8 cellular contexts compared by ENCODE assay signal in genomic region chr15:58066042-58066867, GRCh38. TPM values are rescaled to one million over a fixed set of nuclear protein-coding genes. Genes with fewer than 3 reads are reported as not detected.
DNase-seq lines count a peak whose midpoint lies in the region; ATAC-seq and TF ChIP-seq lines count a peak whose summit lies in the region.

No MANE protein-coding gene starts in this region.

- WGBS in prostate gland: 9% methylated on average over 46 of the region's 59 CpGs

- CTCF ChIA-PET in AG04449 (lab: Yijun Ruan, JAX): interaction anchor here (0.6 to 10.9 kb wide), 54 partner anchors 8 to 506 kb away, joined by 3 to 240 read pairs (median 4); no protein-coding TSS in a partner anchor

- H3K4me1 ChIP-seq in ascending aorta (no peaks in the 10 kb centered on the region), prostate gland (replicated peaks) (peaks cover 6% of the 10 kb centered on the region)

- POLR2A ChIA-PET in AG04449 (lab: Yijun Ruan, JAX): no interaction called here

- DNase-seq in AG04449 (ENCODE audit: low read depth, low spot score) (no peak), RPMI8226 (peak; percentile 51), ascending aorta (ENCODE audit: low spot score in 2 of 2) (peak in 1 of 2 donors; percentile 71), hepatic stellate cell (ENCODE audit: low spot score) (peak; percentile 51), prostate gland (ENCODE audit: low spot score) (peak; percentile 45), DMS153 treated with DMSO at 0.1 percent for 48 hours (lab: John Stamatoyannopoulos, UW; ENCODE audit: unreplicated experiment) (no peak)

- H3K4me3 ChIP-seq in AG04449 (ENCODE audit: low read depth, low read length) (peak overlapping the region; percentile 42), ascending aorta (peak overlapping the region; percentile 51 to 57), prostate gland (peak overlapping the region; percentile 35 to 45)

- TF ChIP-seq POLR2A in prostate gland (IDR thresholded peaks at IDR 0.05): no peak

- no peaks in the 10 kb centered on the region for H3K36me3 ChIP-seq in ascending aorta
- H3K36me3 ChIP-seq in prostate gland: no peaks in the 10 kb centered on the region

- H3K27me3 ChIP-seq in ascending aorta: peaks cover 18% of the 10 kb centered on the region
- H3K27me3 ChIP-seq in prostate gland (replicated peaks; ENCODE audit: insufficient read depth): no peaks in the 10 kb centered on the region

- intact Hi-C loops in ascending aorta (cut with DNase I) (loop anchor here (2.0 kb wide), 3 partner anchors 199 to 399 kb away; no protein-coding TSS in a partner anchor), prostate gland (cut with DNase I) (loop anchor here (5.0 kb wide), 3 partner anchors 99 to 399 kb away; no protein-coding TSS in a partner anchor)

- TF ChIP-seq CTCF in AG04449 (IDR thresholded peaks at IDR 0.05; ENCODE audit: insufficient read depth, low read length, missing control alignments): peak; percentile 86
- peak; percentile 52 to 79 (median 70) for TF ChIP-seq CTCF in ascending aorta (IDR thresholded peaks at IDR 0.05)
- peak; percentile 62 to 87 (median 76) for TF ChIP-seq CTCF in prostate gland (IDR thresholded peaks at IDR 0.05)

- H3K27ac ChIP-seq in ascending aorta: no peak overlapping the region
- H3K27ac ChIP-seq in prostate gland: peak overlapping the region; percentile 64 to 73

- H3K9me3 ChIP-seq in ascending aorta (no peaks in the 10 kb centered on the region), prostate gland (no peaks in the 10 kb centered on the region)

- ATAC-seq in GM19463 (IDR thresholded peaks at IDR 0.05; ENCODE audit: unreplicated experiment) (peak; percentile 78), GM18867 (IDR thresholded peaks at IDR 0.05; ENCODE audit: unreplicated experiment) (no peak)

RNA-seq across cellular contexts. Expression of gene ALDH1A2, which starts 0.7 kb away (rescaled TPM):
- 9.3 TPM for total RNA-seq in ascending aorta
- 10 to 100 TPM in 1 of 2 donors, 1 to 10 TPM in 1; 8.2 to 65.0 TPM for total RNA-seq in prostate gland

Comparison
In these comparisons a context has a peak if more than half of its experiments do, and no peak if none do; other contexts are left out.
1. DNase-seq: peak in RPMI8226 (single experiment), hepatic stellate cell (single experiment) and prostate gland (single experiment); none in AG04449 (single experiment) and DMS153 treated with DMSO at 0.1 percent for 48 hours (single experiment).
2. H3K27ac ChIP-seq: peak in prostate gland (2 of 2); none in ascending aorta (0 of 2).
3. Peak in every context shown above with its lines, with median percentiles within 50 percentile points of each other: H3K4me3 ChIP-seq and CTCF ChIP-seq.